15 cellular contexts compared by ENCODE assay signal in the genomic region with DNA sequence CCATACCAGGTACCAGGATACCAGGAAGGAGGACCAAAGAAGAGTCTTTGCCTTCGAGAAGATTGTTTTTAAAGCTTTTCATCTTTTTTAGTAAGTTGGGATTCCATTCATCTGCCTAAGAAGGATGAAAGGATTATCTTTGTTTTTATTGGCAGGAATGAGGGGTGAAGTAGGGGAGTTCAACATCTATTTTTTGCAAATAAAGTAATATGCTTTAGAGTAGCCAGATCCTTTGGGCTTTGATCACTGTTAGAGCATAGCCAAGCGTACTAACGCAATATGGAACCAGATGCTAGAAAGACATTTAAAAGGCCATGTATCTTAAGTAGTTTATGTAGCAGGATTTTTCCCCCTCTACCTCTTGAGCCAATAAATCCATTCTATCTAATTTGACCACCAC.
DNase-seq lines count a peak whose midpoint lies in the region; ATAC-seq and TF ChIP-seq lines count a peak whose summit lies in the region.
"Had no signal": no experiment of that assay in that cellular context is flagged by ENCODE, and none has a peak within 500 bp of the region (broad histone marks: within the 10 kb centered on the region; RNA-seq: fewer than 3 reads in every experiment).

No MANE protein-coding gene starts in this region.

- H3K79me2 ChIP-seq in smooth muscle cell (ENCODE audit: low read depth), result no peaks in the 10 kb centered on the region

- CTCF ChIA-PET in CD4-positive, alpha-beta memory T cell (lab: Charles Lee; ENCODE audit: partially characterized antibody), result no interaction called here

- TF ChIP-seq CTCF in choroid plexus epithelial cell (conservative IDR thresholded peaks at IDR 0.05; ENCODE audit: low read depth, low read length), result no peak
- no peak for TF ChIP-seq CTCF in glutamatergic neuron (IDR thresholded peaks at IDR 0.05; ENCODE audit: partially characterized antibody, unreplicated experiment)
- no peak for TF ChIP-seq CTCF in smooth muscle cell (IDR thresholded peaks at IDR 0.05; ENCODE audit: borderline replicate concordance, insufficient read depth, poor library complexity, severe bottlenecking)

- H3K27ac ChIP-seq in smooth muscle cell (ENCODE audit: low read depth), result no peak overlapping the region
- no peak overlapping the region for H3K27ac ChIP-seq in CD4-positive, alpha-beta memory T cell (ENCODE audit: low read depth, low read length)

- H2AFZ ChIP-seq in smooth muscle cell (ENCODE audit: low read depth), result no peak overlapping the region
- H2AFZ ChIP-seq: GM23338 had no signal

- H3K27me3 Mint-ChIP-seq in glutamatergic neuron (ENCODE audit: unreplicated experiment), result peaks cover 7% of the 10 kb centered on the region
- peaks cover 19% of the 10 kb centered on the region for H3K27me3 Mint-ChIP-seq in activated T-helper 17 cell treated with anti-CD3 and anti-CD28 coated beads, Interleukin-2, amount 50 U/mL, for 72 hours
- H3K27me3 Mint-ChIP-seq in CD4-positive, alpha-beta memory T cell, result peaks cover 3 to 5% of the 10 kb centered on the region in 2 donors
- H3K27me3 Mint-ChIP-seq: B cell had no signal

- no peak overlapping the region for H3K9ac ChIP-seq in smooth muscle cell (ENCODE audit: low read depth)

- peak; percentile 38 for DNase-seq in NCI-H82 treated with DMSO at 0.1 percent for 48 hours (lab: John Stamatoyannopoulos, UW; ENCODE audit: unreplicated experiment)
- peak; percentile 44 for DNase-seq in choroid plexus epithelial cell (ENCODE audit: low read depth)
- no peak for DNase-seq in glutamatergic neuron
- no peak for DNase-seq in smooth muscle cell (lab: John Stamatoyannopoulos, UW; ENCODE audit: unreplicated experiment)
- DNase-seq in NOMO-1 treated with dmso at 0.1 percent for 144 hours (lab: John Stamatoyannopoulos, UW; ENCODE audit: unreplicated experiment), result no peak
- DNase-seq in CD4-positive, alpha-beta memory T cell, result no peak
- DNase-seq: CD8-positive, alpha-beta T cell; DMS79 treated with DMSO at 0.1 percent for 48 hours; NCI-H146; NCI-H2227 treated with DMSO at 0.1 percent for 48 hours; NCI-H526; NK-92 treated with Interleukin-12 subunit alpha and Interleukin-12 subunit beta, amount 100 ng/mL, for 24 hours had no signal

- ATAC-seq in activated T-helper 17 cell treated with anti-CD3 and anti-CD28 coated beads, Interleukin-2, amount 50 U/mL, for 72 hours (replicated peaks), result no peak
- ATAC-seq: CD8-positive, alpha-beta T cell; GM23338 had no signal

- no peaks in the 10 kb centered on the region for H3K9me3 ChIP-seq in smooth muscle cell (replicated peaks; ENCODE audit: low read depth)
- H3K9me3 ChIP-seq in CD4-positive, alpha-beta memory T cell (ENCODE audit: control insufficient read depth in 1 of 2, low read length in 2 of 2), result no peaks in the 10 kb centered on the region

- H3K36me3 Mint-ChIP-seq in glutamatergic neuron (ENCODE audit: unreplicated experiment), result peaks cover 7% of the 10 kb centered on the region
- H3K36me3 Mint-ChIP-seq in activated T-helper 17 cell treated with anti-CD3 and anti-CD28 coated beads, Interleukin-2, amount 50 U/mL, for 72 hours (ENCODE audit: low read depth), result no peaks in the 10 kb centered on the region
- no peaks in the 10 kb centered on the region for H3K36me3 Mint-ChIP-seq in CD4-positive, alpha-beta memory T cell
- H3K36me3 Mint-ChIP-seq: CD8-positive, alpha-beta T cell had no signal

- H3K4me3 Mint-ChIP-seq in glutamatergic neuron (ENCODE audit: unreplicated experiment), result no peak overlapping the region
- no peak overlapping the region for H3K4me3 Mint-ChIP-seq in activated T-helper 17 cell treated with anti-CD3 and anti-CD28 coated beads, Interleukin-2, amount 50 U/mL, for 72 hours
- no peak overlapping the region for H3K4me3 Mint-ChIP-seq in CD4-positive, alpha-beta memory T cell
- H3K4me3 Mint-ChIP-seq: B cell; CD8-positive, alpha-beta T cell; GM23338 had no signal

- intact Hi-C loops in CD4-positive, alpha-beta memory T cell (cut with micrococcal nuclease), result no loop called here

- 57% methylated on average over 3 of the region's 3 CpGs for WGBS in smooth muscle cell (ENCODE audit: low lambda C conversion rate)

- peaks cover 13% of the 10 kb centered on the region for H3K4me1 Mint-ChIP-seq in glutamatergic neuron (ENCODE audit: low read depth, unreplicated experiment)
- no peaks in the 10 kb centered on the region for H3K4me1 Mint-ChIP-seq in activated T-helper 17 cell treated with anti-CD3 and anti-CD28 coated beads, Interleukin-2, amount 50 U/mL, for 72 hours
- no peaks in the 10 kb centered on the region for H3K4me1 Mint-ChIP-seq in CD4-positive, alpha-beta memory T cell
- H3K4me1 Mint-ChIP-seq: GM23338 had no signal

- peak overlapping the region; percentile 8 for H3K27ac Mint-ChIP-seq in glutamatergic neuron (ENCODE audit: unreplicated experiment)
- H3K27ac Mint-ChIP-seq in activated T-helper 17 cell treated with anti-CD3 and anti-CD28 coated beads, Interleukin-2, amount 50 U/mL, for 72 hours, result no peak overlapping the region
- H3K27ac Mint-ChIP-seq in CD4-positive, alpha-beta memory T cell, result no peak overlapping the region
- H3K27ac Mint-ChIP-seq: B cell; CD8-positive, alpha-beta T cell; GM23338 had no signal

- POLR2A ChIA-PET in CD4-positive, alpha-beta memory T cell (lab: Charles Lee; ENCODE audit: partially characterized antibody), result no interaction called here

- peaks cover 4% of the 10 kb centered on the region for H3K4me1 ChIP-seq in smooth muscle cell (ENCODE audit: low read depth)
- H3K4me1 ChIP-seq in CD4-positive, alpha-beta memory T cell (ENCODE audit: insufficient read depth, low read length), result no peaks in the 10 kb centered on the region

- no peaks in the 10 kb centered on the region for H3K36me3 ChIP-seq in smooth muscle cell (ENCODE audit: low read depth)
- H3K36me3 ChIP-seq in CD4-positive, alpha-beta memory T cell (ENCODE audit: insufficient read depth, low read length), result no peaks in the 10 kb centered on the region

- H3K4me2 ChIP-seq in smooth muscle cell, result peak overlapping the region; percentile 32
- H3K4me2 ChIP-seq: GM23338 had no signal

- H3K9me3 Mint-ChIP-seq in glutamatergic neuron (ENCODE audit: unreplicated experiment), result peaks cover 7% of the 10 kb centered on the region
- H3K9me3 Mint-ChIP-seq in activated T-helper 17 cell treated with anti-CD3 and anti-CD28 coated beads, Interleukin-2, amount 50 U/mL, for 72 hours, result no peaks in the 10 kb centered on the region
- no peaks in the 10 kb centered on the region for H3K9me3 Mint-ChIP-seq in CD4-positive, alpha-beta memory T cell
- H3K9me3 Mint-ChIP-seq: CD8-positive, alpha-beta T cell; GM23338 had no signal

- H3F3A ChIP-seq in smooth muscle cell (ENCODE audit: low read depth), result no peaks in the 10 kb centered on the region

- H3K4me3 ChIP-seq in choroid plexus epithelial cell (ENCODE audit: low read depth, low read length), result no peak overlapping the region
- H3K4me3 ChIP-seq in smooth muscle cell, result no peak overlapping the region
- no peak overlapping the region for H3K4me3 ChIP-seq in CD4-positive, alpha-beta memory T cell (ENCODE audit: low read length in 2 of 2)
- H3K4me3 ChIP-seq: GM23338 had no signal

- H3K27me3 ChIP-seq in smooth muscle cell (ENCODE audit: low read depth), result no peaks in the 10 kb centered on the region
- no peaks in the 10 kb centered on the region for H3K27me3 ChIP-seq in CD4-positive, alpha-beta memory T cell (ENCODE audit: insufficient read depth, low read length)

- no peaks in the 10 kb centered on the region for H4K20me1 ChIP-seq in smooth muscle cell (ENCODE audit: low read depth)

Comparison
In these comparisons a context has a peak if more than half of its experiments do, and no peak if none do; other contexts are left out.
1. DNase-seq: peak in NCI-H82 treated with DMSO at 0.1 percent for 48 hours (single experiment) and choroid plexus epithelial cell (single experiment); none in glutamatergic neuron (single experiment), smooth muscle cell (single experiment), NOMO-1 treated with dmso at 0.1 percent for 144 hours (single experiment) and CD4-positive, alpha-beta memory T cell (0 of 5).